18 cellular contexts compared by ENCODE assay signal in the genomic region with DNA sequence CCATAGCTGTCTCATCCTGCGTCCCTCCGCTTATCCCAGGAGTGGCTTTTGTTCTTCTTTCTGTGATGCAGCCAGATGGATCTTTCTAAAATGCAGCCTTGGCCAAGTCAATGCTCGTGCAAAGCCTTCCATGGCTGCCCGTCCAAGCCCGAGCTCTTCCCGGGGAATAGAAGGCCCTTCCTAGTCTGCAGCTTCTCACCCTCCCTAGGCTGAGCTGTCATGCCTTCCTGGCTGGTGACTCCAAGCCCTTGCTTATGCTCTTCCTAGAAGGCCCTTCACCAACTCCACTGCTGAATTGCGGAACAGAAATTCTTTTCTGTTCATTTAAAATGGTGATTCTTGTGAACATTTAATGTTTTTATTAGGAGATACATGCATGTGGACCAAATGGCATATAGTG.
"Had no signal": no experiment of that assay in that cellular context is flagged by ENCODE, and none has a peak within 500 bp of the region (broad histone marks: within the 10 kb centered on the region; RNA-seq: fewer than 3 reads in every experiment).

No MANE protein-coding gene starts in this region.

- FAIRE-seq: colon, endometrium had no signal

- DNase-seq: activated CD4-positive, alpha-beta memory T cell treated with anti-CD3 and anti-CD28 coated beads for 36 hours; activated naive CD4-positive, alpha-beta T cell treated with anti-CD3 and anti-CD28 coated beads for 36 hours; activated T-cell treated with anti-CD3 and anti-CD28 coated beads, Interleukin-2, amount 50 U/mL, for 1 hour; anterior cingulate cortex; caudate nucleus; erythroblast; gastrocnemius medialis; heart left ventricle; left ventricle myocardium superior; naive thymus-derived CD4-positive, alpha-beta T cell; sigmoid colon; spleen; stimulated activated naive B cell treated with anti-CD40 and anti-IgM and Interleukin-4, amounts not matched to agents 10 μg/mL and 1 μg/mL and 100 μg/mL, for 72 hours had no signal

- H3K27ac Mint-ChIP-seq: activated CD4-positive, alpha-beta memory T cell treated with anti-CD3 and anti-CD28 coated beads for 36 hours; activated naive CD4-positive, alpha-beta T cell treated with anti-CD3 and anti-CD28 coated beads for 36 hours; activated T-helper 17 cell treated with anti-CD3 and anti-CD28 coated beads, Interleukin-2, amount 50 U/mL, for 72 hours; naive thymus-derived CD4-positive, alpha-beta T cell; stimulated activated naive B cell treated with anti-CD40 and anti-IgM and Interleukin-4, amounts not matched to agents 10 μg/mL and 1 μg/mL and 100 μg/mL, for 72 hours had no signal

- H3K9me3 ChIP-seq: gastrocnemius medialis, heart left ventricle, sigmoid colon, spleen had no signal

- H3K9me3 Mint-ChIP-seq: activated CD4-positive, alpha-beta memory T cell treated with anti-CD3 and anti-CD28 coated beads for 36 hours; activated naive CD4-positive, alpha-beta T cell treated with anti-CD3 and anti-CD28 coated beads for 36 hours; activated T-helper 17 cell treated with anti-CD3 and anti-CD28 coated beads, Interleukin-2, amount 50 U/mL, for 72 hours; stimulated activated naive B cell treated with anti-CD40 and anti-IgM and Interleukin-4, amounts not matched to agents 10 μg/mL and 1 μg/mL and 100 μg/mL, for 72 hours had no signal

- H3K27me3 Mint-ChIP-seq: activated CD4-positive, alpha-beta memory T cell treated with anti-CD3 and anti-CD28 coated beads for 36 hours had no signal

- H3K9ac ChIP-seq: parathyroid adenoma had no signal

- H3K36me3 Mint-ChIP-seq: activated CD4-positive, alpha-beta memory T cell treated with anti-CD3 and anti-CD28 coated beads for 36 hours; brain; naive thymus-derived CD4-positive, alpha-beta T cell; stimulated activated naive B cell treated with anti-CD40 and anti-IgM and Interleukin-4, amounts not matched to agents 10 μg/mL and 1 μg/mL and 100 μg/mL, for 72 hours had no signal

- H3K4me3 ChIP-seq: gastrocnemius medialis, heart left ventricle, sigmoid colon, spleen had no signal

- H3K79me2 ChIP-seq: parathyroid adenoma had no signal

- H3K27ac ChIP-seq: gastrocnemius medialis, heart left ventricle, parathyroid adenoma, sigmoid colon, spleen had no signal

- H3K36me3 ChIP-seq: gastrocnemius medialis, heart left ventricle, sigmoid colon, spleen had no signal

- H2AFZ ChIP-seq: parathyroid adenoma had no signal

- ATAC-seq: activated T-helper 17 cell treated with anti-CD3 and anti-CD28 coated beads, Interleukin-2, amount 50 U/mL, for 72 hours; gastrocnemius medialis; heart left ventricle; left ventricle myocardium superior; naive thymus-derived CD4-positive, alpha-beta T cell; stimulated activated naive B cell treated with anti-CD40 and anti-IgM and Interleukin-4, amounts not matched to agents 10 μg/mL and 1 μg/mL and 100 μg/mL, for 72 hours had no signal

- H3K4me3 Mint-ChIP-seq: activated CD4-positive, alpha-beta memory T cell treated with anti-CD3 and anti-CD28 coated beads for 36 hours; activated naive CD4-positive, alpha-beta T cell treated with anti-CD3 and anti-CD28 coated beads for 36 hours; activated T-helper 17 cell treated with anti-CD3 and anti-CD28 coated beads, Interleukin-2, amount 50 U/mL, for 72 hours; brain; naive thymus-derived CD4-positive, alpha-beta T cell; stimulated activated naive B cell treated with anti-CD40 and anti-IgM and Interleukin-4, amounts not matched to agents 10 μg/mL and 1 μg/mL and 100 μg/mL, for 72 hours had no signal

- H3K4me1 Mint-ChIP-seq: activated T-helper 17 cell treated with anti-CD3 and anti-CD28 coated beads, Interleukin-2, amount 50 U/mL, for 72 hours; stimulated activated naive B cell treated with anti-CD40 and anti-IgM and Interleukin-4, amounts not matched to agents 10 μg/mL and 1 μg/mL and 100 μg/mL, for 72 hours had no signal

- H3K27me3 ChIP-seq: gastrocnemius medialis, heart left ventricle, sigmoid colon, spleen had no signal
